1 cellular context compared by ENCODE assay signal in the genomic region with DNA sequence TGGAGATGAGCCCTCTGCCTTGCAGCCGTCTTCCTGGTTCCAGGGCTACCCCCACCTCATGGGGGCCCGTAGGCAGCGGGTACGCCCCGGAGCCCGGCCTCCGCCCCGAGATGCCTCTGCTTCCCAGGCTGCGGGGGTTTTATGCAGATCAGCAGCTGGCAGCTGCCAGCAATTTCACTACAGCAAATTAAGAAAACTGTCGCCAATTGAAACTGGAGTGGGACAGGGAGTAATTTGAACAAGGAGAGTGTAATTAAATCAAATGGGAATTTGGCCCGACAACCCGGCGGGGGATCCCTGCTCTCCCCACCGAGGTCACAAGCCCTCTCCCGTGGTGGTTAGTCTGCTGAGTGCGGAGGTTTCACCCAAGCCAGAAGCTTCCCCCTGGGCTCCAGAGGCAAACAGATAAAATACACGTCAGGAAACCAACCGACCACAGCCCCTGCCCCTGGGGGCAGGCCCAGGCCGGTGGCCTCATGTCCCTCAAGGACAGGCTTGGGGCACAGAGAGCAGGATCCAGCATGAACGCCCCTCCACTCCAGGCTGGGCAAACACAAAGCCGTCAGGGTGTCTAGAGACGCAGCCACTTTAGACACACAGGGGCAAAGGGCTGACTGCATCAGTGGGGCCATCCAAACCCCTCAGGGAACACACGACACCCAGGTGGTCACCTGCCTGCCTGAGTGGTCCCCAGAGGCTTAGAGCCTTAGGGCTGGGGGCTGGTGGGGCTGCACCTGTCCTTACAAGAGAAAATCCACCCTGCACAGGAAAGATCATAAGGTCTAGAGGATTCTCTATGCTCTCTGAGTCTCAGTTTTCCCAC.
TF ChIP-seq lines count a peak whose summit lies in the region.

No MANE protein-coding gene starts in this region.

TF ChIP-seq in HepG2, 621 proteins besides CTCF, POLR2A, EP300 and RAD21 (continued from another document):
- TF ChIP-seq ZNF503 (CRISPR knock-in tag; IDR thresholded peaks at IDR 0.05) (0 out of 2 replicates have a peak, but pooled peaks have one; percentile 16), ZGPAT (CRISPR knock-in tag; IDR thresholded peaks at IDR 0.05) (peak; percentile 39), ZNF547 (CRISPR knock-in tag; IDR thresholded peaks at IDR 0.05) (no peak), CBFB (CRISPR knock-in tag; IDR thresholded peaks at IDR 0.05) (no peak), ZFY (CRISPR knock-in tag; IDR thresholded peaks at IDR 0.05) (peak; percentile 63), ZNF101 (CRISPR knock-in tag; IDR thresholded peaks at IDR 0.05; ENCODE audit: borderline replicate concordance, low read depth) (no peak)
